In genomic region chr7:55569797-55570196, GRCh38 we compare ENCODE assay signal across 8 cellular contexts. TPM values are rescaled to one million over a fixed set of nuclear protein-coding genes. Genes with fewer than 3 reads are reported as not detected.
DNase-seq lines count a peak whose midpoint lies in the region; ATAC-seq and TF ChIP-seq lines count a peak whose summit lies in the region.

No MANE protein-coding gene starts in this region.

- H3K36me3 Mint-ChIP-seq in CD4-positive, alpha-beta memory T cell: peaks cover 0 to 18% of the 10 kb centered on the region in 2 donors
- peaks cover 21% of the 10 kb centered on the region for H3K36me3 Mint-ChIP-seq in activated naive CD4-positive, alpha-beta T cell treated with anti-CD3 and anti-CD28 coated beads, Interleukin-2, amount 10 ng/mL, durations not matched to agents 7 days and 5 days

- CTCF ChIA-PET in CD4-positive, alpha-beta memory T cell (lab: Charles Lee; ENCODE audit: partially characterized antibody): interaction anchor here (0.5 to 6.9 kb wide), 5 partner anchors 23 to 299 kb away, joined by 3 to 29 read pairs (median 12); no protein-coding TSS in a partner anchor
- CTCF ChIA-PET in activated naive CD4-positive, alpha-beta T cell treated with anti-CD3 and anti-CD28 coated beads, Interleukin-2, amount 10 ng/mL, durations not matched to agents 7 days and 5 days (lab: Charles Lee): no interaction called here

- H3K36me3 ChIP-seq in CD4-positive, alpha-beta memory T cell (ENCODE audit: insufficient read depth, low read length): no peaks in the 10 kb centered on the region
- no peaks in the 10 kb centered on the region for H3K36me3 ChIP-seq in KMS-11 (ENCODE audit: insufficient read depth)

- no peak overlapping the region for H2AFZ ChIP-seq in KMS-11 (ENCODE audit: low read depth)

- no peaks in the 10 kb centered on the region for H3K9me3 ChIP-seq in CD4-positive, alpha-beta memory T cell (ENCODE audit: control insufficient read depth in 1 of 2, low read length in 2 of 2)

- H3K27me3 Mint-ChIP-seq in CD4-positive, alpha-beta memory T cell: no peaks in the 10 kb centered on the region
- H3K27me3 Mint-ChIP-seq in activated naive CD4-positive, alpha-beta T cell treated with anti-CD3 and anti-CD28 coated beads, Interleukin-2, amount 10 ng/mL, durations not matched to agents 7 days and 5 days: no peaks in the 10 kb centered on the region

- H3K4me1 ChIP-seq in CD4-positive, alpha-beta memory T cell (ENCODE audit: insufficient read depth, low read length): peaks cover 80% of the 10 kb centered on the region
- H3K4me1 ChIP-seq in KMS-11 (ENCODE audit: low read depth, poor library complexity, severe bottlenecking): peaks cover 78% of the 10 kb centered on the region

- intact Hi-C loops in CD4-positive, alpha-beta memory T cell (cut with micrococcal nuclease): loop anchor here (1.0 to 10.0 kb wide), 6 partner anchors 10 to 815 kb away; partner anchors contain the start of genes CCT6A, MRPS17, PSPH and SEC61G

- H3K4me1 Mint-ChIP-seq in CD4-positive, alpha-beta memory T cell: peaks cover 64 to 88% (median 74%) of the 10 kb centered on the region in 4 donors
- H3K4me1 Mint-ChIP-seq in activated naive CD4-positive, alpha-beta T cell treated with anti-CD3 and anti-CD28 coated beads, Interleukin-2, amount 10 ng/mL, durations not matched to agents 7 days and 5 days: peaks cover 82% of the 10 kb centered on the region

- peaks cover 15% of the 10 kb centered on the region for H4K20me1 ChIP-seq in KMS-11 (ENCODE audit: insufficient read depth)

- H3K4me3 ChIP-seq in CD4-positive, alpha-beta memory T cell (ENCODE audit: low read length in 2 of 2): peak overlapping the region; percentile 4 to 79
- H3K4me3 ChIP-seq in KMS-11 (IDR thresholded peaks at IDR 0.05; ENCODE audit: insufficient read depth, low read depth, low read length): no peak overlapping the region

- H3K79me2 ChIP-seq in KMS-11 (ENCODE audit: insufficient read depth, low read depth): peaks cover 79% of the 10 kb centered on the region

- peak overlapping the region; percentile 83 for H3K9ac ChIP-seq in KMS-11

- POLR2A ChIA-PET in CD4-positive, alpha-beta memory T cell (lab: Charles Lee; ENCODE audit: partially characterized antibody): interaction anchor here (1.0 to 8.7 kb wide), 6 partner anchors 10 to 205 kb away, joined by 3 to 95 read pairs (median 8); partner anchors contain the start of gene LANCL2

- DNase-seq in CD4-positive, alpha-beta memory T cell: peak in 4 of 5 donors; percentile 23 to 65 (median 28)
- no peak for DNase-seq in activated naive CD4-positive, alpha-beta T cell treated with anti-CD3 and anti-CD28 coated beads, Interleukin-2, amount 10 ng/mL, durations not matched to agents 7 days and 5 days
- peak; percentile 47 to 62 for DNase-seq in stimulated activated CD8-positive, alpha-beta memory T cell treated with anti-CD3 and anti-CD28 coated beads, Interleukin-15, amount 100 ng/mL, for 48 hours (ENCODE audit: low read depth in 2 of 2)
- DNase-seq in Kasumi-1 (lab: John Stamatoyannopoulos, UW): no peak
- DNase-seq in NCI-H1694 treated with DMSO at 0.1 percent for 48 hours (lab: John Stamatoyannopoulos, UW): no peak

- H3K27me3 ChIP-seq in CD4-positive, alpha-beta memory T cell (ENCODE audit: insufficient read depth, low read length): no peaks in the 10 kb centered on the region
- H3K27me3 ChIP-seq in KMS-11 (ENCODE audit: insufficient read depth, low read depth): no peaks in the 10 kb centered on the region

- H3K4me3 Mint-ChIP-seq in CD4-positive, alpha-beta memory T cell: peak overlapping the region; percentile 88 to 96 (median 95)
- peak overlapping the region; percentile 91 for H3K4me3 Mint-ChIP-seq in activated naive CD4-positive, alpha-beta T cell treated with anti-CD3 and anti-CD28 coated beads, Interleukin-2, amount 10 ng/mL, durations not matched to agents 7 days and 5 days

- H3K4me2 ChIP-seq in KMS-11: peak overlapping the region; percentile 98

- ATAC-seq in GM19351 (IDR thresholded peaks at IDR 0.05; ENCODE audit: unreplicated experiment) (peak; percentile 22), GM21526 (IDR thresholded peaks at IDR 0.05; ENCODE audit: low FRiP score, unreplicated experiment) (no peak)

- peak overlapping the region; percentile 48 for H3K27ac ChIP-seq in CD4-positive, alpha-beta memory T cell (ENCODE audit: low read depth, low read length)
- H3K27ac ChIP-seq in KMS-11: peak overlapping the region; percentile 68

- peak overlapping the region; percentile 86 to 97 (median 94) for H3K27ac Mint-ChIP-seq in CD4-positive, alpha-beta memory T cell
- H3K27ac Mint-ChIP-seq in activated naive CD4-positive, alpha-beta T cell treated with anti-CD3 and anti-CD28 coated beads, Interleukin-2, amount 10 ng/mL, durations not matched to agents 7 days and 5 days: peak overlapping the region; percentile 80

- no peak for TF ChIP-seq CTCF in KMS-11 (conservative IDR thresholded peaks at IDR 0.05; ENCODE audit: low read depth, low read length)

- peaks cover 0 to 2% (median 0%) of the 10 kb centered on the region in 8 donors for H3K9me3 Mint-ChIP-seq in CD4-positive, alpha-beta memory T cell
- no peaks in the 10 kb centered on the region for H3K9me3 Mint-ChIP-seq in activated naive CD4-positive, alpha-beta T cell treated with anti-CD3 and anti-CD28 coated beads, Interleukin-2, amount 10 ng/mL, durations not matched to agents 7 days and 5 days

RNA-seq across cellular contexts. Expression of gene VOPP1, which starts 2.5 kb away (rescaled TPM):
- 10 to 100 TPM; 91.0 to 98.7 TPM for total RNA-seq in CD4-positive, alpha-beta memory T cell
- polyA plus RNA-seq in CD4-positive, alpha-beta memory T cell: 10 to 100 TPM; 43.0 to 90.4 TPM

Comparison
In these comparisons a context has a peak if more than half of its experiments do, and no peak if none do; other contexts are left out.
1. DNase-seq: peak in CD4-positive, alpha-beta memory T cell (4 of 5) and stimulated activated CD8-positive, alpha-beta memory T cell treated with anti-CD3 and anti-CD28 coated beads, Interleukin-15, amount 100 ng/mL, for 48 hours (2 of 2); none in activated naive CD4-positive, alpha-beta T cell treated with anti-CD3 and anti-CD28 coated beads, Interleukin-2, amount 10 ng/mL, durations not matched to agents 7 days and 5 days (single experiment), Kasumi-1 (0 of 2) and NCI-H1694 treated with DMSO at 0.1 percent for 48 hours (single experiment).